ENCODE assay signal across 1 cellular context in the genomic region with DNA sequence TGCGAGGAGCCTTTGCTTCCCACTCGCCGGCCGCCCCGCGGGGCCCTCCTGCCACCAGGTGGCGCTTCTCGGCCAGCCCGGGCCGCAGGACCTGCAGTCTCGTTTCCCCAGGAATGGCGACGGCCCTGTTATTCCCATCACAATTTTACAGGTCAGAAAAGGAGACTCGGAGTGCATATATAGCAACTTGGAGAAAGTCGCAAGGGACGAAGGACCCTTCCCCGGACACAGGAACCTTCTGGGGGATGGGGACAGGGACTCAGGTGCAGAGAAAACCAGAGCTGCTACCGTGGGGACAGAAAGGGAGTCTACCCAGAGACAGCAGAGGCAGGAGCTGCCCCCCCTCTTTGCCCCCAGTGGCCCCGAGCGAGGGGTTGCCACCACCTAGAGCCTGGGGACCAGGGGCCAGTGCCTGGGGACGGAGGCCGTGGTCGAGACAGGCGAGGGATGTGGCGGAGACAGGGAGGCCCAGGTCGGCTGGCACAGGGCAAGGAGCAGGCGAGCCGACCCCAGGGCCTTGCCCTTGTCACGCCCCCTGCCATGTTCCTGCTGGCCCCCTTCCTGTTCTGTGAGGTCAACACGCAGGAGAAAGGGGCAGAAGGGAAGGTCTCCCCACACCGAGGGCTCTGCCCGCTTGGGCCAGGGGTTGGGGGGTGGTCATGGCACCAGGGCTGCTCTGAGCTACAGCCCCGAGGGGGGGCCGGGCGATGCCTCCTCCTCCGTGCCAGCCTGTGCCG.
A peak's percentile ranks its signal among the peaks of the same experiment; 100 is the strongest.
TF ChIP-seq lines count a peak whose summit lies in the region.

No MANE protein-coding gene starts in this region.

TF ChIP-seq in HEK293, 187 proteins besides CTCF, POLR2A, EP300 and RAD21 (continued from another document):
- no peak for TF ChIP-seq ZSCAN4 (tag by site-specific recombination; IDR thresholded peaks at IDR 0.05)
- TF ChIP-seq ZXDB (tag by site-specific recombination; IDR thresholded peaks at IDR 0.05), result 0 out of 2 replicates have a peak, but pooled peaks have one; percentile 2
- TF ChIP-seq, protein P1, sequence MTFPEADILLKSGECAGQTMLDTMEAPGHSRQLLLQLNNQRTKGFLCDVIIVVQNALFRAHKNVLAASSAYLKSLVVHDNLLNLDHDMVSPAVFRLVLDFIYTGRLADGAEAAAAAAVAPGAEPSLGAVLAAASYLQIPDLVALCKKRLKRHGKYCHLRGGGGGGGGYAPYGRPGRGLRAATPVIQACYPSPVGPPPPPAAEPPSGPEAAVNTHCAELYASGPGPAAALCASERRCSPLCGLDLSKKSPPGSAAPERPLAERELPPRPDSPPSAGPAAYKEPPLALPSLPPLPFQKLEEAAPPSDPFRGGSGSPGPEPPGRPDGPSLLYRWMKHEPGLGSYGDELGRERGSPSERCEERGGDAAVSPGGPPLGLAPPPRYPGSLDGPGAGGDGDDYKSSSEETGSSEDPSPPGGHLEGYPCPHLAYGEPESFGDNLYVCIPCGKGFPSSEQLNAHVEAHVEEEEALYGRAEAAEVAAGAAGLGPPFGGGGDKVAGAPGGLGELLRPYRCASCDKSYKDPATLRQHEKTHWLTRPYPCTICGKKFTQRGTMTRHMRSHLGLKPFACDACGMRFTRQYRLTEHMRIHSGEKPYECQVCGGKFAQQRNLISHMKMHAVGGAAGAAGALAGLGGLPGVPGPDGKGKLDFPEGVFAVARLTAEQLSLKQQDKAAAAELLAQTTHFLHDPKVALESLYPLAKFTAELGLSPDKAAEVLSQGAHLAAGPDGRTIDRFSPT (tag by site-specific recombination; IDR thresholded peaks at IDR 0.05), result peak; percentile 52; the same call in 1 of the 2 replicates
- TF ChIP-seq GLIS2 (tag by site-specific recombination; IDR thresholded peaks at IDR 0.05), result peak; percentile 76
- TF ChIP-seq ZNF121 (tag by site-specific recombination; IDR thresholded peaks at IDR 0.05), result no peak
- TF ChIP-seq EGR2 (tag by site-specific recombination; IDR thresholded peaks at IDR 0.05; ENCODE audit: low read depth), result no peak
- TF ChIP-seq, protein P2, sequence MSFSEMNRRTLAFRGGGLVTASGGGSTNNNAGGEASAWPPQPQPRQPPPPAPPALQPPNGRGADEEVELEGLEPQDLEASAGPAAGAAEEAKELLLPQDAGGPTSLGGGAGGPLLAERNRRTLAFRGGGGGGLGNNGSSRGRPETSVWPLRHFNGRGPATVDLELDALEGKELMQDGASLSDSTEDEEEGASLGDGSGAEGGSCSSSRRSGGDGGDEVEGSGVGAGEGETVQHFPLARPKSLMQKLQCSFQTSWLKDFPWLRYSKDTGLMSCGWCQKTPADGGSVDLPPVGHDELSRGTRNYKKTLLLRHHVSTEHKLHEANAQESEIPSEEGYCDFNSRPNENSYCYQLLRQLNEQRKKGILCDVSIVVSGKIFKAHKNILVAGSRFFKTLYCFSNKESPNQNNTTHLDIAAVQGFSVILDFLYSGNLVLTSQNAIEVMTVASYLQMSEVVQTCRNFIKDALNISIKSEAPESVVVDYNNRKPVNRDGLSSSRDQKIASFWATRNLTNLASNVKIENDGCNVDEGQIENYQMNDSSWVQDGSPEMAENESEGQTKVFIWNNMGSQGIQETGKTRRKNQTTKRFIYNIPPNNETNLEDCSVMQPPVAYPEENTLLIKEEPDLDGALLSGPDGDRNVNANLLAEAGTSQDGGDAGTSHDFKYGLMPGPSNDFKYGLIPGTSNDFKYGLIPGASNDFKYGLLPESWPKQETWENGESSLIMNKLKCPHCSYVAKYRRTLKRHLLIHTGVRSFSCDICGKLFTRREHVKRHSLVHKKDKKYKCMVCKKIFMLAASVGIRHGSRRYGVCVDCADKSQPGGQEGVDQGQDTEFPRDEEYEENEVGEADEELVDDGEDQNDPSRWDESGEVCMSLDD (tag by site-specific recombination; IDR thresholded peaks at IDR 0.05), result peak; percentile 59; the same call in 1 of the 2 replicates
- TF ChIP-seq ZSCAN30 (tag by site-specific recombination; IDR thresholded peaks at IDR 0.05), result peak; percentile 39; the same call in 1 of the 2 replicates
- peak; percentile 38; the same call in 1 of the 2 replicates for TF ChIP-seq ZNF654 (tag by site-specific recombination; IDR thresholded peaks at IDR 0.05; ENCODE audit: low read depth)
